In the genomic region with DNA sequence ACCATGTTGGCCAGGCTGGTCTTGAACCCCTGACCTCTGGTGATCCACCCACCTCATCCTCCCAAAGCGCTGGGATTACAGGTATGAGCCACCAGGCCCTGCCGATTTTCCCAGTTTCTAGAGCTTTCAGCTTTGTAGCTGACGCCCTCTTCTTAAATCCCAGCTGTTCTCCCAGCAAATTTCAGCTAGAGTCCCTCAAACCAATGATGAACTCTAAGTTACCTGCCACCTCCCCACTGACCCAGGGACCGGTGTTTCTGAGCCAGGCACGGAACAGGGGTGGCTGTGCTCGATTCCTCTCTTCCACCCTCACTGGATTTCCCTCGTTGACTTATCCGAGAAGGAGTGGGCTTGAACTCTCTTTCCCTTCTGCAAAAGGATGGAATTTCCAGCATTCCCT, we compare ENCODE assay signal across 27 cellular contexts. TPM values are rescaled to one million over a fixed set of nuclear protein-coding genes. Genes with fewer than 3 reads are reported as not detected.
DNase-seq lines count a peak whose midpoint lies in the region; ATAC-seq and TF ChIP-seq lines count a peak whose summit lies in the region.
"Had no signal": no experiment of that assay in that cellular context is flagged by ENCODE, and none has a peak within 500 bp of the region (broad histone marks: within the 10 kb centered on the region; RNA-seq: fewer than 3 reads in every experiment).

No MANE protein-coding gene starts in this region.

- POLR2A ChIA-PET in activated CD4-positive, alpha-beta memory T cell treated with anti-CD3 and anti-CD28 coated beads for 36 hours (lab: Charles Lee) = interaction anchor here (1.4 kb wide), 1 partner anchor 11 kb away, joined by 4 read pairs; no protein-coding TSS in a partner anchor

- intact Hi-C loops in activated CD4-positive, alpha-beta memory T cell treated with anti-CD3 and anti-CD28 coated beads for 36 hours (cut with micrococcal nuclease) = loop anchor here (5.0 kb wide), 1 partner anchor 608 kb away; the partner anchor contains the start of gene ASXL1

- peaks cover 82% of the 10 kb centered on the region for H3K4me1 Mint-ChIP-seq in activated T-cell treated with anti-CD3 and anti-CD28 coated beads, Interleukin-2, amount 50 U/mL, for 72 hours (ENCODE audit: low read depth)
- H3K4me1 Mint-ChIP-seq in activated CD4-positive, alpha-beta memory T cell treated with anti-CD3 and anti-CD28 coated beads for 36 hours (ENCODE audit: low read depth) = peaks cover 67% of the 10 kb centered on the region
- peaks cover 10% of the 10 kb centered on the region for H3K4me1 Mint-ChIP-seq in type B pancreatic cell (ENCODE audit: unreplicated experiment)

- no peaks in the 10 kb centered on the region for H3K27me3 Mint-ChIP-seq in activated T-cell treated with anti-CD3 and anti-CD28 coated beads, Interleukin-2, amount 50 U/mL, for 72 hours (ENCODE audit: low read depth)
- H3K27me3 Mint-ChIP-seq in activated CD4-positive, alpha-beta memory T cell treated with anti-CD3 and anti-CD28 coated beads for 36 hours = no peaks in the 10 kb centered on the region
- H3K27me3 Mint-ChIP-seq in type B pancreatic cell = no peaks in the 10 kb centered on the region

- H3K4me3 Mint-ChIP-seq in activated T-cell treated with anti-CD3 and anti-CD28 coated beads, Interleukin-2, amount 50 U/mL, for 72 hours = no peak overlapping the region
- H3K4me3 Mint-ChIP-seq in activated CD4-positive, alpha-beta memory T cell treated with anti-CD3 and anti-CD28 coated beads for 36 hours = no peak overlapping the region
- no peak overlapping the region for H3K4me3 Mint-ChIP-seq in type B pancreatic cell
- H3K4me3 Mint-ChIP-seq: naive B cell had no signal

- H3K36me3 Mint-ChIP-seq in activated T-cell treated with anti-CD3 and anti-CD28 coated beads, Interleukin-2, amount 50 U/mL, for 72 hours (ENCODE audit: insufficient read depth in 2 of 2) = no peaks in the 10 kb centered on the region
- no peaks in the 10 kb centered on the region for H3K36me3 Mint-ChIP-seq in activated CD4-positive, alpha-beta memory T cell treated with anti-CD3 and anti-CD28 coated beads for 36 hours
- H3K36me3 Mint-ChIP-seq in type B pancreatic cell = no peaks in the 10 kb centered on the region
- H3K36me3 Mint-ChIP-seq: naive B cell had no signal

- CTCF ChIA-PET in activated CD4-positive, alpha-beta memory T cell treated with anti-CD3 and anti-CD28 coated beads for 36 hours (lab: Charles Lee) = interaction anchor here (3.2 kb wide), 1 partner anchor 19 kb away, joined by 19 read pairs; no protein-coding TSS in a partner anchor

- no peak for DNase-seq in activated T-cell treated with anti-CD3 and anti-CD28 coated beads, Interleukin-2, amount 50 U/mL, for 72 hours
- no peak for DNase-seq in activated T-cell treated with anti-CD3 and anti-CD28 coated beads, Interleukin-2, amount 50 U/mL, for 48 hours
- DNase-seq in activated CD4-positive, alpha-beta memory T cell treated with anti-CD3 and anti-CD28 coated beads for 36 hours = peak; percentile 7
- DNase-seq in left lobe of liver (ENCODE audit: low spot score) = peak; percentile 12
- DNase-seq in type B pancreatic cell (ENCODE audit: extremely low spot score, unreplicated experiment) = peak; percentile 57
- DNase-seq in amygdala (lab: John Stamatoyannopoulos, UW) = no peak
- DNase-seq in UCSD-AML1 (lab: John Stamatoyannopoulos, UW; ENCODE audit: unreplicated experiment) = no peak
- DNase-seq: activated naive CD4-positive, alpha-beta T cell treated with Interleukin-2 at 50 U/mL for 16 hours; C1 segment of cervical spinal cord; effector CD4-positive, alpha-beta T cell; gastrocnemius medialis; GDM1; hypothalamus; mammary epithelial cell; naive B cell; NCI-H1694 treated with DMSO at 0.1 percent for 48 hours; NCI-H226; PC-9 had no signal

- TF ChIP-seq CTCF in type B pancreatic cell (conservative IDR thresholded peaks at IDR 0.05) = no peak

- no peak for ATAC-seq in activated T-cell treated with anti-CD3 and anti-CD28 coated beads, Interleukin-2, amount 50 U/mL, for 72 hours (replicated peaks in 1 of 2)
- no peak for ATAC-seq in left lobe of liver
- no peak for ATAC-seq in HG03571 (IDR thresholded peaks at IDR 0.05; ENCODE audit: unreplicated experiment)
- ATAC-seq: gastrocnemius medialis, sciatic nerve had no signal

- H3K9me3 Mint-ChIP-seq in activated T-cell treated with anti-CD3 and anti-CD28 coated beads, Interleukin-2, amount 50 U/mL, for 72 hours = peaks cover 0 to 2% of the 10 kb centered on the region in 2 donors
- H3K9me3 Mint-ChIP-seq in activated CD4-positive, alpha-beta memory T cell treated with anti-CD3 and anti-CD28 coated beads for 36 hours = no peaks in the 10 kb centered on the region
- H3K9me3 Mint-ChIP-seq in type B pancreatic cell = no peaks in the 10 kb centered on the region
- H3K9me3 Mint-ChIP-seq: naive B cell had no signal

- H3K27ac Mint-ChIP-seq in activated T-cell treated with anti-CD3 and anti-CD28 coated beads, Interleukin-2, amount 50 U/mL, for 72 hours = peak overlapping the region; percentile 70
- peak overlapping the region; percentile 42 for H3K27ac Mint-ChIP-seq in activated CD4-positive, alpha-beta memory T cell treated with anti-CD3 and anti-CD28 coated beads for 36 hours
- H3K27ac Mint-ChIP-seq in type B pancreatic cell = no peak overlapping the region

RNA-seq across cellular contexts. Expression of gene SUN5, which starts 39.1 kb away (rescaled TPM):
- not detected for total RNA-seq in activated T-cell treated with anti-CD3 and anti-CD28 coated beads, Interleukin-2, amount 50 U/mL, for 72 hours
- total RNA-seq in activated CD4-positive, alpha-beta memory T cell treated with anti-CD3 and anti-CD28 coated beads for 36 hours = not detected
- total RNA-seq in left lobe of liver (not detected), type B pancreatic cell (ENCODE audit: low replicate concordance) (not detected in 2 replicates)
- total RNA-seq: astrocyte, cerebellum, esophagus muscularis mucosa, gastrocnemius medialis, H4, kidney epithelial cell, mammary epithelial cell, PC-9, sciatic nerve, SJSA1, thoracic aorta had no signal

RNA-seq across cellular contexts. Expression of gene BPIFB2, which starts 42.4 kb away (rescaled TPM):
- not detected for total RNA-seq in activated T-cell treated with anti-CD3 and anti-CD28 coated beads, Interleukin-2, amount 50 U/mL, for 72 hours
- total RNA-seq in activated CD4-positive, alpha-beta memory T cell treated with anti-CD3 and anti-CD28 coated beads for 36 hours = not detected
- 0.18 TPM for total RNA-seq in left lobe of liver
- total RNA-seq in type B pancreatic cell (ENCODE audit: low replicate concordance) = 0.22 TPM in 1 of 2 replicates, not detected in the other
- total RNA-seq: astrocyte, cerebellum, esophagus muscularis mucosa, gastrocnemius medialis, H4, kidney epithelial cell, mammary epithelial cell, PC-9, sciatic nerve, SJSA1, thoracic aorta had no signal

Comparison
In these comparisons a context has a peak if more than half of its experiments do, and no peak if none do; other contexts are left out.
1. DNase-seq: peak in activated CD4-positive, alpha-beta memory T cell treated with anti-CD3 and anti-CD28 coated beads for 36 hours (single experiment), left lobe of liver (single experiment) and type B pancreatic cell (single experiment); none in activated T-cell treated with anti-CD3 and anti-CD28 coated beads, Interleukin-2, amount 50 U/mL, for 72 hours (0 of 2), activated T-cell treated with anti-CD3 and anti-CD28 coated beads, Interleukin-2, amount 50 U/mL, for 48 hours (0 of 2), amygdala (0 of 56) and UCSD-AML1 (single experiment).